26 cellular contexts compared by ENCODE assay signal in genomic region chr16:55367301-55367745, GRCh38. TPM values are rescaled to one million over a fixed set of nuclear protein-coding genes. Genes with fewer than 3 reads are reported as not detected.
DNase-seq lines count a peak whose midpoint lies in the region; ATAC-seq and TF ChIP-seq lines count a peak whose summit lies in the region.
"Had no signal": no experiment of that assay in that cellular context is flagged by ENCODE, and none has a peak within 500 bp of the region (broad histone marks: within the 10 kb centered on the region; RNA-seq: fewer than 3 reads in every experiment).

No MANE protein-coding gene starts in this region.

- H3K36me3 ChIP-seq in left ventricle myocardium inferior (no peaks in the 10 kb centered on the region), adipocyte (ENCODE audit: control insufficient read depth, insufficient read depth, low read length, severe bottlenecking) (no peaks in the 10 kb centered on the region)

- H3K27me3 Mint-ChIP-seq in type B pancreatic cell: peaks cover 70% of the 10 kb centered on the region

- ATAC-seq in Right ventricle myocardium superior (ENCODE audit: poor library complexity) (no peak), HG03565 (IDR thresholded peaks at IDR 0.05; ENCODE audit: unreplicated experiment) (no peak), GM18858 (IDR thresholded peaks at IDR 0.05; ENCODE audit: unreplicated experiment) (no peak)
- ATAC-seq: activated CD8-positive, alpha-beta T cell treated with anti-CD3 and anti-CD28 coated beads for 36 hours; Panc1 had no signal

- H3K27ac ChIP-seq in left ventricle myocardium inferior (replicated peaks): peak overlapping the region; percentile 7

- no peaks in the 10 kb centered on the region for H3K9me3 Mint-ChIP-seq in type B pancreatic cell
- H3K9me3 Mint-ChIP-seq: activated B cell treated with CpG ODN at 0.5 μM for 24 hours; activated CD8-positive, alpha-beta T cell treated with anti-CD3 and anti-CD28 coated beads for 36 hours; CD14-positive monocyte had no signal

- DNase-seq in left ventricle myocardium inferior (no peak), Right ventricle myocardium superior (no peak), adipocyte (ENCODE audit: low read depth) (peak; percentile 28), fibroblast of the conjunctiva (ENCODE audit: low read depth) (peak; percentile 4), type B pancreatic cell (ENCODE audit: extremely low spot score, unreplicated experiment) (no peak), activated gamma-delta T cell treated with Interleukin-2 at 50 U/mL for 16 hours (no peak)
- DNase-seq: activated B cell treated with CpG ODN at 0.5 μM for 24 hours; activated CD8-positive, alpha-beta T cell treated with anti-CD3 and anti-CD28 coated beads for 36 hours; activated effector memory CD4-positive, alpha-beta T cell treated with anti-CD3 and anti-CD28 coated beads, Interleukin-2, amount 50 U/mL, for 16 hours; activated T-cell treated with anti-CD3 and anti-CD28 coated beads for 4 hours; H7; hypothalamus; Kasumi-1; kidney; NCI-H1092; NCI-H2029 treated with DMSO at 0.1 percent for 48 hours; NCI-H510A treated with DMSO at 0.1 percent for 48 hours; NK-92 treated with Interleukin-12 subunit alpha and Interleukin-12 subunit beta, amount 100 ng/mL, for 24 hours; nucleus accumbens; stimulated activated CD4-positive, alpha-beta T cell treated with anti-CD3 and anti-CD28 coated beads, Interleukin-12 subunit alpha, Interleukin-12 subunit beta, amount 100 ng/mL, for 4 hours had no signal

- intact Hi-C loops in left ventricle myocardium inferior (cut with micrococcal nuclease): loop anchor here (10.0 kb wide), 1 partner anchor 1093 kb away; no protein-coding TSS in a partner anchor
- intact Hi-C loops in Right ventricle myocardium superior (cut with DNase I): no loop called here

- peaks cover 11% of the 10 kb centered on the region for H3K27me3 ChIP-seq in left ventricle myocardium inferior (ENCODE audit: low read depth)
- H3K27me3 ChIP-seq in adipocyte (replicated peaks; ENCODE audit: control insufficient read depth, insufficient read depth, low read length): peaks cover 17% of the 10 kb centered on the region

- no peak for TF ChIP-seq CTCF in left ventricle myocardium inferior (IDR thresholded peaks at IDR 0.05; ENCODE audit: borderline replicate concordance)
- TF ChIP-seq CTCF in type B pancreatic cell (conservative IDR thresholded peaks at IDR 0.05): no peak

- H3K4me3 Mint-ChIP-seq in type B pancreatic cell: peak overlapping the region; percentile 6
- H3K4me3 Mint-ChIP-seq: activated B cell treated with CpG ODN at 0.5 μM for 24 hours; activated CD8-positive, alpha-beta T cell treated with anti-CD3 and anti-CD28 coated beads for 36 hours had no signal

- H3K9me3 ChIP-seq in left ventricle myocardium inferior (replicated peaks) (no peaks in the 10 kb centered on the region), adipocyte (ENCODE audit: control insufficient read depth, low read length) (no peaks in the 10 kb centered on the region)

- H3K4me3 ChIP-seq in left ventricle myocardium inferior: no peak overlapping the region
- peak overlapping the region; percentile 51 for H3K4me3 ChIP-seq in adipocyte (ENCODE audit: low read length)

- H3K4me1 ChIP-seq in left ventricle myocardium inferior: peaks cover 38% of the 10 kb centered on the region
- peaks cover 23% of the 10 kb centered on the region for H3K4me1 ChIP-seq in adipocyte (ENCODE audit: control insufficient read depth, insufficient read depth, low read length)

- no peak overlapping the region for H3K9ac ChIP-seq in adipocyte (ENCODE audit: low read length)

- no peak overlapping the region for H3K27ac Mint-ChIP-seq in type B pancreatic cell
- H3K27ac Mint-ChIP-seq: activated B cell treated with CpG ODN at 0.5 μM for 24 hours; activated CD8-positive, alpha-beta T cell treated with anti-CD3 and anti-CD28 coated beads for 36 hours; CD14-positive monocyte had no signal

- H3K4me1 Mint-ChIP-seq in type B pancreatic cell (ENCODE audit: unreplicated experiment): peaks cover 23% of the 10 kb centered on the region

- H3K36me3 Mint-ChIP-seq in type B pancreatic cell: no peaks in the 10 kb centered on the region
- H3K36me3 Mint-ChIP-seq: CD14-positive monocyte had no signal

RNA-seq across cellular contexts. Expression of gene IRX6, which starts 43.3 kb away (rescaled TPM):
- total RNA-seq in left ventricle myocardium inferior: 13.0 TPM
- 1.4 TPM for total RNA-seq in Right ventricle myocardium superior
- 0.71 and 1.5 TPM in 2 replicates for total RNA-seq in type B pancreatic cell (ENCODE audit: low replicate concordance)
- total RNA-seq: activated CD8-positive, alpha-beta T cell treated with anti-CD3 and anti-CD28 coated beads for 36 hours; bronchial epithelial cell; H7; urinary bladder had no signal

Comparison
In these comparisons a context has a peak if more than half of its experiments do, and no peak if none do; other contexts are left out.
1. DNase-seq: peak in adipocyte (single experiment) and fibroblast of the conjunctiva (single experiment); none in left ventricle myocardium inferior (single experiment), Right ventricle myocardium superior (single experiment), type B pancreatic cell (single experiment) and activated gamma-delta T cell treated with Interleukin-2 at 50 U/mL for 16 hours (single experiment).